In the genomic region with DNA sequence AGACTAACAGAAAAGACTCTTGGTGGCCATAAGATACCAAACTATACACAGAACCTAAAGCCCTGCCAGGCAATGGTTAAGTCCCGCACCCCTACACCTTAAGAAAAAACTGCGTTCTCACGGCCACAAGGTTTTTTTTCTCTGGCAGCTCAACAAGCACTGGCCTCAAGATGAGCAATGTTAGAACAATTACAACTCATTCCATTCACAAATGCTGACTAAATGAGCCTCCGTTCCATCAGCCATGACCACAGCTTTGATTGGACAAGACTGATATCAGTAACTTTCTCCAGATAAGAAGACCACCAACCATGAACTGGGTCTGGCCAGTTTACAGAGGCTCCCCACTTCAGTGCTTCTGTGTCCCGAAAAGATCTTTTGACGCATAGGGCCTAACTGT, we compare ENCODE assay signal across 15 cellular contexts. TPM values are rescaled to one million over a fixed set of nuclear protein-coding genes. Genes with fewer than 3 reads are reported as not detected.
DNase-seq lines count a peak whose midpoint lies in the region; ATAC-seq and TF ChIP-seq lines count a peak whose summit lies in the region.
"Had no signal": no experiment of that assay in that cellular context is flagged by ENCODE, and none has a peak within 500 bp of the region (broad histone marks: within the 10 kb centered on the region; RNA-seq: fewer than 3 reads in every experiment).

No MANE protein-coding gene starts in this region.

- H2AFZ ChIP-seq in mesenchymal stem cell (ENCODE audit: low read depth, low read length), result no peak overlapping the region

- POLR2A ChIA-PET in A673 (lab: Charles Lee; ENCODE audit: low non-redundant PET), result no interaction called here

- H2BK120ac ChIP-seq in mesenchymal stem cell (ENCODE audit: low read depth, low read length), result no peak overlapping the region

- H3K27ac ChIP-seq in RWPE2 (ENCODE audit: poor library complexity, severe bottlenecking), result no peak overlapping the region
- peak overlapping the region; percentile 10 for H3K27ac ChIP-seq in epithelial cell of prostate
- H3K27ac ChIP-seq in mesenchymal stem cell (ENCODE audit: low read length, poor library complexity, severe bottlenecking), result no peak overlapping the region
- H3K27ac ChIP-seq in A673 (ENCODE audit: low read depth, low read length, poor library complexity, severe bottlenecking), result no peak overlapping the region
- H3K27ac ChIP-seq: right lobe of liver, uterus had no signal

- no peaks in the 10 kb centered on the region for H3K9me3 ChIP-seq in RWPE2 (ENCODE audit: severe bottlenecking)
- no peaks in the 10 kb centered on the region for H3K9me3 ChIP-seq in mesenchymal stem cell (ENCODE audit: control insufficient read depth, low read length)
- H3K9me3 ChIP-seq in A673 (ENCODE audit: low read depth, low read length, poor library complexity, severe bottlenecking), result no peaks in the 10 kb centered on the region
- H3K9me3 ChIP-seq: right lobe of liver, uterus had no signal

- 76% methylated on average over 6 of the region's 6 CpGs for WGBS in mesenchymal stem cell

- DNase-seq in Daoy (ENCODE audit: low read depth) (peak; percentile 29), RWPE2 (ENCODE audit: low spot score) (no peak), epithelial cell of prostate (ENCODE audit: low read depth, low spot score) (no peak), mesenchymal stem cell (peak; percentile 20), A673 (ENCODE audit: low spot score) (no peak), left cardiac atrium (no peak)
- DNase-seq in stimulated activated CD4-positive, alpha-beta T cell treated with anti-CD3 and anti-CD28 coated beads, Interleukin-15, amount 100 ng/mL, for 24 hours, result no peak
- DNase-seq: activated CD4-positive, alpha-beta memory T cell treated with anti-CD3 and anti-CD28 coated beads for 36 hours; activated T-cell treated with anti-CD3 and anti-CD28 coated beads, Interleukin-2, amount 50 U/mL, for 72 hours; cerebellar nuclear complex; NCI-H146; right lobe of liver; stimulated activated CD4-positive, alpha-beta T cell treated with anti-CD3 and anti-CD28 coated beads, Interleukin-1b, Interleukin-23, amount 100 ng/mL, for 48 hours; uterus had no signal

- no peak overlapping the region for H2BK12ac ChIP-seq in mesenchymal stem cell (ENCODE audit: low read length in 2 of 2)

- H3K18ac ChIP-seq in mesenchymal stem cell (ENCODE audit: low read depth in 1 of 2, low read length in 2 of 2), result no peak overlapping the region

- ATAC-seq in RWPE2 (ENCODE audit: low read depth) (0 out of 3 replicates have a peak, but pooled peaks have one; percentile 45), left cardiac atrium (no peak), HG02798 (IDR thresholded peaks at IDR 0.05; ENCODE audit: poor library complexity, unreplicated experiment) (no peak)
- ATAC-seq: activated T-cell treated with anti-CD3 and anti-CD28 coated beads, Interleukin-2, amount 50 U/mL, for 72 hours had no signal

- CTCF ChIA-PET in A673 (lab: Charles Lee), result no interaction called here

- H3K4me3 ChIP-seq in RWPE2 (ENCODE audit: severe bottlenecking) (no peak overlapping the region), mesenchymal stem cell (ENCODE audit: insufficient read depth in 1 of 2, low read depth in 1 of 2, low read length in 2 of 2) (no peak overlapping the region), A673 (ENCODE audit: low read depth, low read length, poor library complexity, severe bottlenecking) (no peak overlapping the region)
- H3K4me3 ChIP-seq: right lobe of liver, uterus had no signal

- intact Hi-C loops in A673 (cut with micrococcal nuclease; ENCODE audit: unreplicated experiment), result no loop called here
- intact Hi-C loops in left cardiac atrium (cut with DNase I), result loop anchor here in 1 of 2 donors (5.0 kb wide), 1 partner anchor 81 kb away; no protein-coding TSS in a partner anchor

- no peak overlapping the region for H3K4ac ChIP-seq in mesenchymal stem cell (ENCODE audit: low read depth in 1 of 2, low read length in 2 of 2)

- no peak overlapping the region for H3K4me2 ChIP-seq in mesenchymal stem cell (ENCODE audit: low read length, poor library complexity, severe bottlenecking)

- TF ChIP-seq CTCF in RWPE2 (IDR thresholded peaks at IDR 0.05; ENCODE audit: poor library complexity, severe bottlenecking) (no peak), A673 (conservative IDR thresholded peaks at IDR 0.05; ENCODE audit: low read depth, low read length) (no peak)

- no peak overlapping the region for H2BK15ac ChIP-seq in mesenchymal stem cell (ENCODE audit: low read depth, poor library complexity, severe bottlenecking)

- no peak overlapping the region for H3K23ac ChIP-seq in mesenchymal stem cell (ENCODE audit: low read length in 2 of 2)

- no peak overlapping the region for H2AK5ac ChIP-seq in mesenchymal stem cell (ENCODE audit: low read length, severe bottlenecking)

- H3K9ac ChIP-seq in mesenchymal stem cell (ENCODE audit: low read length), result no peak overlapping the region

- H3K79me1 ChIP-seq in mesenchymal stem cell (replicated peaks; ENCODE audit: low read length, poor library complexity, severe bottlenecking), result no peaks in the 10 kb centered on the region

- no peak overlapping the region for H4K91ac ChIP-seq in mesenchymal stem cell (ENCODE audit: low read length)

- no peaks in the 10 kb centered on the region for H3K36me3 ChIP-seq in RWPE2 (ENCODE audit: low read depth)
- H3K36me3 ChIP-seq in mesenchymal stem cell (ENCODE audit: control insufficient read depth in 1 of 2, insufficient read depth in 2 of 2, low read depth in 1 of 2, low read length in 2 of 2), result peaks cover 48 to 74% of the 10 kb centered on the region in 2 experiments
- no peaks in the 10 kb centered on the region for H3K36me3 ChIP-seq in A673 (ENCODE audit: insufficient read depth, low read length, poor library complexity, severe bottlenecking)
- H3K36me3 ChIP-seq: uterus had no signal

- H3K27me3 ChIP-seq in RWPE2 (ENCODE audit: insufficient read depth, poor library complexity, severe bottlenecking), result no peaks in the 10 kb centered on the region
- H3K27me3 ChIP-seq in mesenchymal stem cell (ENCODE audit: control insufficient read depth in 1 of 2, insufficient read depth in 1 of 2, low read length in 2 of 2), result no peaks in the 10 kb centered on the region
- H3K27me3 ChIP-seq in A673 (replicated peaks; ENCODE audit: insufficient read depth, low read depth, low read length, poor library complexity), result no peaks in the 10 kb centered on the region
- H3K27me3 ChIP-seq: right lobe of liver, uterus had no signal

- BruUV-seq in A673 (replicated peaks; lab: Mats Ljungman, UMichigan), result no TSS peak

- no peak overlapping the region for H3K14ac ChIP-seq in mesenchymal stem cell (ENCODE audit: low read length in 2 of 2)

- H3K4me1 ChIP-seq in RWPE2 (ENCODE audit: insufficient read depth, poor library complexity, severe bottlenecking) (no peaks in the 10 kb centered on the region), mesenchymal stem cell (ENCODE audit: control insufficient read depth, insufficient read depth, low read depth, low read length) (no peaks in the 10 kb centered on the region), A673 (ENCODE audit: insufficient read depth, low read length, poor library complexity, severe bottlenecking) (no peaks in the 10 kb centered on the region)
- H3K4me1 ChIP-seq: right lobe of liver, uterus had no signal

- no peak overlapping the region for H4K8ac ChIP-seq in mesenchymal stem cell (ENCODE audit: low read length)

- H2BK5ac ChIP-seq in mesenchymal stem cell (ENCODE audit: low read depth, low read length, poor library complexity, severe bottlenecking), result no peak overlapping the region

RNA-seq across cellular contexts. Expression of a gene that starts 31.9 kb away (rescaled TPM):
- total RNA-seq in Daoy (2014; rRNA removed; shearing (Covaris generic)), result 0.36 and 0.46 TPM in 2 replicates
- 1.3 TPM for polyA plus RNA-seq in mesenchymal stem cell (2013, experiment 1 of 2)
- 1.8 TPM for polyA plus RNA-seq in mesenchymal stem cell (2013, experiment 2 of 2)
- total RNA-seq in A673 (2021) (1.3 and 1.6 TPM in 2 replicates), left cardiac atrium (1 to 10 TPM; 2.1 to 2.2 TPM)
- total RNA-seq: activated CD4-positive, alpha-beta memory T cell treated with anti-CD3 and anti-CD28 coated beads for 36 hours; activated T-cell treated with anti-CD3 and anti-CD28 coated beads, Interleukin-2, amount 50 U/mL, for 72 hours had no signal

Comparison
In these comparisons a context has a peak if more than half of its experiments do, and no peak if none do; other contexts are left out.
1. DNase-seq: peak in Daoy (single experiment) and mesenchymal stem cell (single experiment); none in RWPE2 (single experiment), epithelial cell of prostate (single experiment), stimulated activated CD4-positive, alpha-beta T cell treated with anti-CD3 and anti-CD28 coated beads, Interleukin-15, amount 100 ng/mL, for 24 hours (single experiment), A673 (single experiment) and left cardiac atrium (single experiment).